Comparison of ENCODE assay signal across 14 cellular contexts in genomic region chr4:184451726-184452125, GRCh38. TPM values are rescaled to one million over a fixed set of nuclear protein-coding genes. Genes with fewer than 3 reads are reported as not detected.
DNase-seq lines count a peak whose midpoint lies in the region; ATAC-seq and TF ChIP-seq lines count a peak whose summit lies in the region.
"Had no signal": no experiment of that assay in that cellular context is flagged by ENCODE, and none has a peak within 500 bp of the region (broad histone marks: within the 10 kb centered on the region; RNA-seq: fewer than 3 reads in every experiment).

No MANE protein-coding gene starts in this region.

- TF ChIP-seq POLR2A in erythroblast (IDR thresholded peaks at IDR 0.05; ENCODE audit: low read length) = no peak

- TF ChIP-seq CTCF in natural killer cell (IDR thresholded peaks at IDR 0.05) = no peak

- no peak overlapping the region for H3K4me3 Mint-ChIP-seq in natural killer cell
- H3K4me3 Mint-ChIP-seq in natural killer cell treated with Interleukin-12 subunit alpha and Interleukin-12 subunit beta and Interleukin-15 and Interleukin-18, amount 100 ng/mL, for 72 hours = no peak overlapping the region
- H3K4me3 Mint-ChIP-seq: activated T-helper 17 cell treated with anti-CD3 and anti-CD28 coated beads, Interleukin-2, amount 50 U/mL, for 72 hours had no signal

- intact Hi-C loops in natural killer cell (cut with micrococcal nuclease) = no loop called here

- no peaks in the 10 kb centered on the region for H3K36me3 Mint-ChIP-seq in natural killer cell
- no peaks in the 10 kb centered on the region for H3K36me3 Mint-ChIP-seq in natural killer cell treated with Interleukin-12 subunit alpha and Interleukin-12 subunit beta and Interleukin-15 and Interleukin-18, amount 100 ng/mL, for 72 hours

- H3K27me3 Mint-ChIP-seq in natural killer cell (ENCODE audit: low read depth in 2 of 2) = no peaks in the 10 kb centered on the region
- no peaks in the 10 kb centered on the region for H3K27me3 Mint-ChIP-seq in natural killer cell treated with Interleukin-12 subunit alpha and Interleukin-12 subunit beta and Interleukin-15 and Interleukin-18, amount 100 ng/mL, for 72 hours
- H3K27me3 Mint-ChIP-seq: activated T-helper 17 cell treated with anti-CD3 and anti-CD28 coated beads, Interleukin-2, amount 50 U/mL, for 72 hours had no signal

- DNase-seq in natural killer cell = no peak
- no peak for DNase-seq in natural killer cell treated with Interleukin-12 subunit alpha and Interleukin-12 subunit beta and Interleukin-15 and Interleukin-18, amount 100 ng/mL, for 72 hours (ENCODE audit: low spot score)
- DNase-seq in erythroblast (lab: John Stamatoyannopoulos, UW) = peak; percentile 20 to 39
- DNase-seq in KG1 (lab: John Stamatoyannopoulos, UW) = no peak
- DNase-seq in RKO (ENCODE audit: low spot score) = no peak
- DNase-seq in mucosa of gallbladder (ENCODE audit: low spot score) = no peak
- DNase-seq: activated CD4-positive, alpha-beta T cell treated with anti-CD3 and anti-CD28 coated beads for 48 hours; DMS53; MM.1S; NCI-H2171; nucleus accumbens had no signal

- ATAC-seq in natural killer cell (no peak), SK-N-SH treated with all-trans-retinoic acid at 6 μM for 48 hours (peak; percentile 13; the same call in 1 of the 3 replicates), HG02623 (IDR thresholded peaks at IDR 0.05; ENCODE audit: unreplicated experiment) (no peak)
- ATAC-seq in natural killer cell treated with Interleukin-12 subunit alpha and Interleukin-12 subunit beta and Interleukin-15 and Interleukin-18, amount 100 ng/mL, for 72 hours = no peak
- ATAC-seq: activated T-helper 17 cell treated with anti-CD3 and anti-CD28 coated beads, Interleukin-2, amount 50 U/mL, for 72 hours had no signal

- H3K9me3 Mint-ChIP-seq in natural killer cell = no peaks in the 10 kb centered on the region
- no peaks in the 10 kb centered on the region for H3K9me3 Mint-ChIP-seq in natural killer cell treated with Interleukin-12 subunit alpha and Interleukin-12 subunit beta and Interleukin-15 and Interleukin-18, amount 100 ng/mL, for 72 hours
- H3K9me3 Mint-ChIP-seq: activated T-helper 17 cell treated with anti-CD3 and anti-CD28 coated beads, Interleukin-2, amount 50 U/mL, for 72 hours had no signal

- H3K4me1 Mint-ChIP-seq in natural killer cell = peaks cover 77 to 92% of the 10 kb centered on the region in 2 donors
- H3K4me1 Mint-ChIP-seq in natural killer cell treated with Interleukin-12 subunit alpha and Interleukin-12 subunit beta and Interleukin-15 and Interleukin-18, amount 100 ng/mL, for 72 hours (ENCODE audit: low read depth in 2 of 2) = peaks cover 64 to 73% of the 10 kb centered on the region in 2 donors

- peak overlapping the region; percentile 67 to 70 for H3K27ac Mint-ChIP-seq in natural killer cell
- H3K27ac Mint-ChIP-seq in natural killer cell treated with Interleukin-12 subunit alpha and Interleukin-12 subunit beta and Interleukin-15 and Interleukin-18, amount 100 ng/mL, for 72 hours = peak overlapping the region in 1 of 2 donors; percentile 68
- H3K27ac Mint-ChIP-seq: activated T-helper 17 cell treated with anti-CD3 and anti-CD28 coated beads, Interleukin-2, amount 50 U/mL, for 72 hours had no signal

TF ChIP-seq in SK-N-SH treated with all-trans-retinoic acid at 6 μM for 48 hours, 23 proteins besides CTCF, POLR2A, EP300 and RAD21:
- no peak for TF ChIP-seq ZC3H10 (CRISPR knock-in tag; IDR thresholded peaks at IDR 0.05)
- TF ChIP-seq ZFP3 (CRISPR knock-in tag; IDR thresholded peaks at IDR 0.05) = no peak
- TF ChIP-seq TOX (CRISPR knock-in tag; IDR thresholded peaks at IDR 0.05; ENCODE audit: borderline replicate concordance) = no peak
- TF ChIP-seq OSR1 (CRISPR knock-in tag; IDR thresholded peaks at IDR 0.05) = no peak
- TF ChIP-seq ZNF70 (CRISPR knock-in tag; IDR thresholded peaks at IDR 0.05) = no peak
- no peak for TF ChIP-seq ISL1 (CRISPR knock-in tag; IDR thresholded peaks at IDR 0.05)
- TF ChIP-seq CSDC2 (CRISPR knock-in tag; IDR thresholded peaks at IDR 0.05) = no peak
- TF ChIP-seq CSRNP3 (CRISPR knock-in tag; IDR thresholded peaks at IDR 0.05) = no peak
- no peak for TF ChIP-seq SNAI2 (CRISPR knock-in tag; IDR thresholded peaks at IDR 0.05)
- no peak for TF ChIP-seq TSHZ2 (CRISPR knock-in tag; IDR thresholded peaks at IDR 0.05)
- TF ChIP-seq ARNTL (CRISPR knock-in tag; IDR thresholded peaks at IDR 0.05; ENCODE audit: borderline replicate concordance, low read depth) = no peak
- TF ChIP-seq CREB5 (CRISPR knock-in tag; IDR thresholded peaks at IDR 0.05; ENCODE audit: low read depth) = no peak
- no peak for TF ChIP-seq BACH2 (CRISPR knock-in tag; IDR thresholded peaks at IDR 0.05; ENCODE audit: borderline replicate concordance)
- TF ChIP-seq GLIS3 (CRISPR knock-in tag; IDR thresholded peaks at IDR 0.05) = no peak
- no peak for TF ChIP-seq ZNF8 (CRISPR knock-in tag; IDR thresholded peaks at IDR 0.05)
- no peak for TF ChIP-seq POU6F1 (CRISPR knock-in tag; IDR thresholded peaks at IDR 0.05; ENCODE audit: borderline replicate concordance, low read depth)
- no peak for TF ChIP-seq TCF4 (CRISPR knock-in tag; IDR thresholded peaks at IDR 0.05; ENCODE audit: borderline replicate concordance)
- TF ChIP-seq ESRRG (CRISPR knock-in tag; IDR thresholded peaks at IDR 0.05) = no peak
- no peak for TF ChIP-seq PPARA (CRISPR knock-in tag; IDR thresholded peaks at IDR 0.05; ENCODE audit: borderline replicate concordance)
- no peak for TF ChIP-seq ZNF565 (CRISPR knock-in tag; conservative IDR thresholded peaks at IDR 0.05; ENCODE audit: low read depth)

RNA-seq across cellular contexts. Expression of gene IRF2, which starts 22.6 kb away (rescaled TPM):
- 10 to 100 TPM; 50.6 to 68.5 (median 59.8) TPM for total RNA-seq in natural killer cell
- total RNA-seq in natural killer cell treated with Interleukin-12 subunit alpha and Interleukin-12 subunit beta and Interleukin-15 and Interleukin-18, amount 100 ng/mL, for 72 hours = 10 to 100 TPM; 55.2 to 67.8 TPM
- total RNA-seq in mucosa of gallbladder = 45.3 TPM

Comparison
In these comparisons a context has a peak if more than half of its experiments do, and no peak if none do; other contexts are left out.
1. DNase-seq: peak in erythroblast (2 of 2); none in natural killer cell (single experiment), natural killer cell treated with Interleukin-12 subunit alpha and Interleukin-12 subunit beta and Interleukin-15 and Interleukin-18, amount 100 ng/mL, for 72 hours (single experiment), KG1 (single experiment), RKO (single experiment) and mucosa of gallbladder (single experiment).